In the genomic region with DNA sequence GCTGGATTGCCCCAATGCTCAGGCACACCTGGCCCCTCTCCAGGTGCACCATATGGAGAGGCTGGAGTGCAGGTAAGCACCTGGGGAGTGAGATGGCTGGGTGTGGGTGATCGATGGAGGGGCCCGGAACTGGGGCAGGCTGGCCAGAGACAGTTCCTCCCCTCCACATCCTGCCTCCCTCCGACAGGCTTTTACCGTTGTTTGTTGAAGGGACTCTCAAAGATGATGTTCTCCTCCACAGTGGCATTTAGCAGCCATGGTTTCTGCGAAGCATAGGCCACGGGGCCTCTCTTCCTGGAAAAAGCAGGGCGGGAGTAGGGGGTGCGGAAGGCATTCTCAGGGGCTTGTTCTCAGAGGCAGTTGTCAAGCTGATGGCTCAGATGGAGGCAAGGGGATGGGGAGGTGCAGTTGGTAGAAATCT, we compare ENCODE assay signal across 17 cellular contexts. TPM values are rescaled to one million over a fixed set of nuclear protein-coding genes. Genes with fewer than 3 reads are reported as not detected.
DNase-seq lines count a peak whose midpoint lies in the region; ATAC-seq and TF ChIP-seq lines count a peak whose summit lies in the region.
"Had no signal": no experiment of that assay in that cellular context is flagged by ENCODE, and none has a peak within 500 bp of the region (broad histone marks: within the 10 kb centered on the region; RNA-seq: fewer than 3 reads in every experiment).

No MANE protein-coding gene starts in this region.

- no peak for TF ChIP-seq CTCF in mucosa of descending colon (IDR thresholded peaks at IDR 0.05)
- no peak for TF ChIP-seq CTCF in GM10266 (IDR thresholded peaks at IDR 0.05; ENCODE audit: control insufficient read depth, insufficient read depth, low read depth, missing control alignments)

- DNase-seq in DMS79 treated with DMSO at 0.1 percent for 48 hours (lab: John Stamatoyannopoulos, UW) (peak; percentile 79), DMS79 (lab: John Stamatoyannopoulos, UW) (no peak), DMS153 treated with DMSO at 0.1 percent for 48 hours (lab: John Stamatoyannopoulos, UW; ENCODE audit: unreplicated experiment) (peak; percentile 74), NCI-H69 (lab: John Stamatoyannopoulos, UW) (peak; percentile 98), mucosa of descending colon (peak in 2 of 3 donors; percentile 49 to 58), EL (no peak), GM10266 (ENCODE audit: extremely low spot score) (no peak)
- DNase-seq: 8988T, activated gamma-delta T cell, foreskin keratinocyte, left ventricle myocardium superior, NCI-H524 treated with DMSO at 0.1 percent for 48 hours, ovary, trophoblast cell had no signal

- no peaks in the 10 kb centered on the region for H3K9me3 ChIP-seq in mucosa of descending colon
- H3K9me3 ChIP-seq: BLaER1 treated with 17β-estradiol and CSF1 and Interleukin-3, amounts not matched to agents 10 nM and 100 nM; ovary had no signal

- ATAC-seq in mucosa of descending colon (peak; percentile 60), HG03135 (IDR thresholded peaks at IDR 0.05; ENCODE audit: unreplicated experiment) (no peak)
- ATAC-seq: foreskin keratinocyte, left ventricle myocardium superior had no signal

- intact Hi-C loops in mucosa of descending colon (cut with DNase I, micrococcal nuclease), result no loop called here

- H3K4me3 ChIP-seq in mucosa of descending colon, result no peak overlapping the region
- H3K4me3 ChIP-seq: BLaER1 treated with 17β-estradiol and CSF1 and Interleukin-3, amounts not matched to agents 10 nM and 100 nM; ovary had no signal

- H3K36me3 ChIP-seq in mucosa of descending colon (ENCODE audit: low read depth), result no peaks in the 10 kb centered on the region
- H3K36me3 ChIP-seq: BLaER1 treated with 17β-estradiol and CSF1 and Interleukin-3, amounts not matched to agents 10 nM and 100 nM; ovary had no signal

- H3K4me1 ChIP-seq in mucosa of descending colon (ENCODE audit: low read depth), result peaks cover 4% of the 10 kb centered on the region
- H3K4me1 ChIP-seq: foreskin keratinocyte had no signal

RNA-seq across cellular contexts. Expression of gene KCNJ11, which starts 25.9 kb away (rescaled TPM):
- total RNA-seq in mucosa of descending colon, result 1 to 10 TPM; 1.2 to 3.9 (median 1.6) TPM
- total RNA-seq: M059J had no signal

Comparison
In these comparisons a context has a peak if more than half of its experiments do, and no peak if none do; other contexts are left out.
1. DNase-seq: peak in DMS79 treated with DMSO at 0.1 percent for 48 hours (single experiment), DMS153 treated with DMSO at 0.1 percent for 48 hours (single experiment), NCI-H69 (single experiment) and mucosa of descending colon (2 of 3); none in DMS79 (single experiment), EL (single experiment) and GM10266 (single experiment).